In the genomic region with DNA sequence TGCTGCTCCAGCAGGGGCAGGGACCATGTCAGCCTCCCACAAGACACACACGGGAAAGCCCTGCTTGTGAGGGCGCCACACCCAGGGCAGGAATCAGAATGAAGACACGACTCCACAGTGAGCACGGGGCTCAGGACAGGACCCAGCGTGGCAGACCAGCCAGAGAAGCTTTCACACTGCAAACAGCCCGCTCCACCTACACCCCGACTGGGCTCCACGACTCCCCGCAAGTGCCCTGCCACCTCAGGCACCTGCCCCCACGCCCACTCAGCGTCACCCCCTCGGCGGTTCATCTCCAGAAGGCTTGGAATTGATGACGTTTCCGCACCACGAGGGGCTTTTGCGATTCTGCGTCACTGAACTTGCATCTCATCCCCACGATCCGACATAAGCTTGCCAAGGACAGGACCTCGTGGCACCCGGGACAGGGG, we compare ENCODE assay signal across 20 cellular contexts.
DNase-seq lines count a peak whose midpoint lies in the region; ATAC-seq and TF ChIP-seq lines count a peak whose summit lies in the region.
"Had no signal": no experiment of that assay in that cellular context is flagged by ENCODE, and none has a peak within 500 bp of the region (broad histone marks: within the 10 kb centered on the region; RNA-seq: fewer than 3 reads in every experiment).

No MANE protein-coding gene starts in this region.

- H3K23ac ChIP-seq in H9 (ENCODE audit: insufficient read length, low read depth, low read length): no peak overlapping the region

- H4K20me1 ChIP-seq in BLaER1 treated with 17β-estradiol and CSF1 and Interleukin-3, amounts not matched to agents 10 nM and 100 nM: peaks cover 0 to 11% (median 0%) of the 10 kb centered on the region in 11 experiments; a peak in 2 of 22 replicates
- H4K20me1 ChIP-seq in H9 (ENCODE audit: control insufficient read depth, insufficient read depth, insufficient read length): no peaks in the 10 kb centered on the region

- CTCF ChIA-PET in WTC11 (lab: Charles Lee): interaction anchor here (0.9 to 1.8 kb wide), 3 partner anchors 14 to 385 kb away, joined by 3 to 7 read pairs (median 3); no protein-coding TSS in a partner anchor

- no peaks in the 10 kb centered on the region for H3K23me2 ChIP-seq in H9 (ENCODE audit: insufficient read length, low read depth, low read length, poor library complexity, severe bottlenecking)

- H3K9ac ChIP-seq in BLaER1 treated with 17β-estradiol and CSF1 and Interleukin-3, amounts not matched to agents 10 nM and 100 nM: no peak overlapping the region
- no peak overlapping the region for H3K9ac ChIP-seq in H9 (ENCODE audit: extremely low read depth, insufficient read length, low read length)
- H3K9ac ChIP-seq: KMS-11 had no signal

- no peak overlapping the region for H3K4ac ChIP-seq in H9 (ENCODE audit: low read depth, low read length)

- H3K79me1 ChIP-seq in H9 (ENCODE audit: insufficient read depth, low read depth, low read length, poor library complexity, severe bottlenecking): no peaks in the 10 kb centered on the region

- H2BK120ac ChIP-seq in H9 (ENCODE audit: low read depth, low read length, poor library complexity, severe bottlenecking): no peak overlapping the region

- H2AK5ac ChIP-seq in H9 (ENCODE audit: insufficient read length, low read length): no peak overlapping the region

- no peak overlapping the region for H3K27ac ChIP-seq in BLaER1 treated with 17β-estradiol and CSF1 and Interleukin-3, amounts not matched to agents 10 nM and 100 nM
- H3K27ac ChIP-seq in H9 (ENCODE audit: insufficient read length, low read depth, low read length): no peak overlapping the region
- H3K27ac ChIP-seq: HL-60, KMS-11, SJCRH30 had no signal

- H2BK12ac ChIP-seq in H9 (ENCODE audit: insufficient read length, low read depth, low read length): no peak overlapping the region

- peaks cover 26 to 58% (median 45%) of the 10 kb centered on the region in 10 experiments for H3K4me1 ChIP-seq in BLaER1 treated with 17β-estradiol and CSF1 and Interleukin-3, amounts not matched to agents 10 nM and 100 nM
- no peaks in the 10 kb centered on the region for H3K4me1 ChIP-seq in H9 (ENCODE audit: insufficient read depth, low read length)
- H3K4me1 ChIP-seq: SJCRH30 had no signal

- H3K4me3 Mint-ChIP-seq in H9 (no peak overlapping the region), WTC11 (no peak overlapping the region), neural crest cell (no peak overlapping the region)
- H3K4me3 Mint-ChIP-seq: CD8-positive, alpha-beta T cell had no signal

- H4K91ac ChIP-seq in H9 (ENCODE audit: insufficient read length, low read depth, low read length): no peak overlapping the region

- H3K27me3 Mint-ChIP-seq in H9 (ENCODE audit: low read depth) (no peaks in the 10 kb centered on the region; the same call in 1 of the 2 replicates), WTC11 (ENCODE audit: low read depth) (no peaks in the 10 kb centered on the region; the same call in 1 of the 2 replicates), neural crest cell (ENCODE audit: low read depth) (no peaks in the 10 kb centered on the region)

- no peak overlapping the region for H4K8ac ChIP-seq in H9 (replicated peaks; ENCODE audit: insufficient read length, low read depth, low read length)

- no peak overlapping the region for H2BK15ac ChIP-seq in H9 (ENCODE audit: low read depth, low read length)

- H3K27me3 ChIP-seq in BLaER1 treated with 17β-estradiol and CSF1 and Interleukin-3, amounts not matched to agents 10 nM and 100 nM: peaks cover 0 to 31% (median 4%) of the 10 kb centered on the region in 11 experiments; a peak in 9 of 22 replicates
- no peaks in the 10 kb centered on the region for H3K27me3 ChIP-seq in H9 (ENCODE audit: insufficient read depth, low read length)
- H3K27me3 ChIP-seq: SJCRH30 had no signal

- H3K18ac ChIP-seq in H9 (ENCODE audit: insufficient read length, low read depth, low read length): no peak overlapping the region

- no peak for TF ChIP-seq CTCF in H9 (conservative IDR thresholded peaks at IDR 0.05)
- no peak for TF ChIP-seq CTCF in WTC11 (IDR thresholded peaks at IDR 0.05)
- no peak for TF ChIP-seq CTCF in neural crest cell (conservative IDR thresholded peaks at IDR 0.05)

- H2BK20ac ChIP-seq in H9 (ENCODE audit: low read depth, low read length, poor library complexity, severe bottlenecking): no peak overlapping the region

- no peak overlapping the region for H3K4me3 ChIP-seq in BLaER1 treated with 17β-estradiol and CSF1 and Interleukin-3, amounts not matched to agents 10 nM and 100 nM
- H3K4me3 ChIP-seq: SJCRH30 had no signal

- no peak overlapping the region for H3K14ac ChIP-seq in H9 (ENCODE audit: insufficient read depth, low read length)

- DNase-seq in H9: peak; percentile 46
- DNase-seq in WTC11 (ENCODE audit: low spot score): no peak
- DNase-seq in neural crest cell (ENCODE audit: low read depth, low spot score): no peak
- DNase-seq in AG08395 (ENCODE audit: low spot score): no peak
- no peak for DNase-seq in NCI-H2171 treated with DMSO at 0.1 percent for 48 hours (lab: John Stamatoyannopoulos, UW)
- DNase-seq: C1 segment of cervical spinal cord; CD8-positive, alpha-beta T cell; GOT3; NCI-H1092 treated with DMSO at 0.1 percent for 48 hours; NCI-H146; NCI-H2029; NCI-H345; NCI-H524; NCI-H774; NK-92 treated with Interleukin-12 subunit alpha and Interleukin-12 subunit beta, amount 100 ng/mL, for 24 hours; SJCRH30 had no signal

- no peak overlapping the region; a peak in 1 of 7 replicates for H3K27ac Mint-ChIP-seq in H9
- no peak overlapping the region for H3K27ac Mint-ChIP-seq in WTC11
- H3K27ac Mint-ChIP-seq in neural crest cell (ENCODE audit: unreplicated experiment): peak overlapping the region; percentile 50
- H3K27ac Mint-ChIP-seq: CD8-positive, alpha-beta T cell had no signal

- no peak overlapping the region for H4K5ac ChIP-seq in H9 (ENCODE audit: insufficient read length, low read depth, low read length)

- no peak overlapping the region for H2AFZ ChIP-seq in H9 (ENCODE audit: low read length)

- POLR2A ChIA-PET in WTC11 (lab: Charles Lee): no interaction called here

- H3K56ac ChIP-seq in H9 (ENCODE audit: insufficient read length, low read depth, low read length): no peak overlapping the region

- peaks cover 0 to 8% (median 4%) of the 10 kb centered on the region in 3 experiments; a peak in 2 of 7 replicates for H3K36me3 Mint-ChIP-seq in H9 (ENCODE audit: insufficient read depth in 1 of 3, low read depth in 3 of 3)
- H3K36me3 Mint-ChIP-seq in WTC11: no peaks in the 10 kb centered on the region; the same call in 1 of the 2 replicates
- H3K36me3 Mint-ChIP-seq in neural crest cell (ENCODE audit: low read depth): no peaks in the 10 kb centered on the region
- H3K36me3 Mint-ChIP-seq: CD8-positive, alpha-beta T cell had no signal

- peaks cover 0 to 6% (median 0%) of the 10 kb centered on the region in 11 experiments; a peak in 3 of 22 replicates for H3K9me3 ChIP-seq in BLaER1 treated with 17β-estradiol and CSF1 and Interleukin-3, amounts not matched to agents 10 nM and 100 nM (replicated peaks in 1 of 11)
- no peaks in the 10 kb centered on the region for H3K9me3 ChIP-seq in H9 (ENCODE audit: control insufficient read depth, low read depth, low read length)
- H3K9me3 ChIP-seq: SJCRH30 had no signal

- no peak overlapping the region for H3T11ph ChIP-seq in H9 (ENCODE audit: low read length)

- H3K9me3 Mint-ChIP-seq in H9 (peaks cover 0 to under 1% of the 10 kb centered on the region in 2 experiments; a peak in 1 of 5 replicates), WTC11 (peaks cover 10% of the 10 kb centered on the region), neural crest cell (no peaks in the 10 kb centered on the region)
- H3K9me3 Mint-ChIP-seq: CD8-positive, alpha-beta T cell had no signal

- H3K4me1 Mint-ChIP-seq in H9: no peaks in the 10 kb centered on the region
- no peaks in the 10 kb centered on the region for H3K4me1 Mint-ChIP-seq in WTC11
- peaks cover 15% of the 10 kb centered on the region for H3K4me1 Mint-ChIP-seq in neural crest cell

- WGBS in H9 (ENCODE audit: extremely low coverage, insufficient read length, low lambda C conversion rate): no CpG with 5 or more reads among the region's 22 CpGs

- peak; percentile 27; the same call in 1 of the 2 replicates for ATAC-seq in WTC11
- no peak for ATAC-seq in HG03342 (IDR thresholded peaks at IDR 0.05; ENCODE audit: unreplicated experiment)
- ATAC-seq: CD8-positive, alpha-beta T cell had no signal

- H3K36me3 ChIP-seq in BLaER1 treated with 17β-estradiol and CSF1 and Interleukin-3, amounts not matched to agents 10 nM and 100 nM: no peaks in the 10 kb centered on the region
- H3K36me3 ChIP-seq: SJCRH30 had no signal

- H3K4me2 ChIP-seq in BLaER1 treated with 17β-estradiol and CSF1 and Interleukin-3, amounts not matched to agents 10 nM and 100 nM: peak overlapping the region; percentile 74 to 96 (median 87); a peak in 21 of 22 replicates
- H3K4me2 ChIP-seq in H9 (ENCODE audit: insufficient read depth, insufficient read length, low read length): no peak overlapping the region
- H3K4me2 ChIP-seq: KMS-11 had no signal

- no peaks in the 10 kb centered on the region for H3K79me2 ChIP-seq in H9 (ENCODE audit: insufficient read depth, low read length)

- H2BK5ac ChIP-seq in H9 (ENCODE audit: insufficient read length, low read length): no peak overlapping the region

TF ChIP-seq in WTC11, 78 proteins besides CTCF, POLR2A, EP300 and RAD21:
- TF ChIP-seq, protein P1, sequence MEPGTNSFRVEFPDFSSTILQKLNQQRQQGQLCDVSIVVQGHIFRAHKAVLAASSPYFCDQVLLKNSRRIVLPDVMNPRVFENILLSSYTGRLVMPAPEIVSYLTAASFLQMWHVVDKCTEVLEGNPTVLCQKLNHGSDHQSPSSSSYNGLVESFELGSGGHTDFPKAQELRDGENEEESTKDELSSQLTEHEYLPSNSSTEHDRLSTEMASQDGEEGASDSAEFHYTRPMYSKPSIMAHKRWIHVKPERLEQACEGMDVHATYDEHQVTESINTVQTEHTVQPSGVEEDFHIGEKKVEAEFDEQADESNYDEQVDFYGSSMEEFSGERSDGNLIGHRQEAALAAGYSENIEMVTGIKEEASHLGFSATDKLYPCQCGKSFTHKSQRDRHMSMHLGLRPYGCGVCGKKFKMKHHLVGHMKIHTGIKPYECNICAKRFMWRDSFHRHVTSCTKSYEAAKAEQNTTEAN (CRISPR knock-in tag; IDR thresholded peaks at IDR 0.05): no peak
